11 cellular contexts compared by ENCODE assay signal in genomic region chrX:118519411-118520205, GRCh38. TPM values are rescaled to one million over a fixed set of nuclear protein-coding genes. Genes with fewer than 3 reads are reported as not detected.
DNase-seq lines count a peak whose midpoint lies in the region; ATAC-seq and TF ChIP-seq lines count a peak whose summit lies in the region.
"Had no signal": no experiment of that assay in that cellular context is flagged by ENCODE, and none has a peak within 500 bp of the region (broad histone marks: within the 10 kb centered on the region; RNA-seq: fewer than 3 reads in every experiment).

No MANE protein-coding gene starts in this region.

- H3K4me1 Mint-ChIP-seq in activated T-helper 17 cell treated with anti-CD3 and anti-CD28 coated beads, Interleukin-2, amount 50 U/mL, for 72 hours, result peaks cover 21% of the 10 kb centered on the region

- peak overlapping the region in 1 of 2 donors; percentile 28 for H3K27ac ChIP-seq in left lung

- DNase-seq in AG10803 (ENCODE audit: low read depth) (peak; percentile 60), left lung (no peak), G401 (ENCODE audit: low spot score) (no peak), SHP77 (lab: John Stamatoyannopoulos, UW) (no peak)
- DNase-seq: COR-L47, substantia nigra had no signal

- in situ Hi-C loops in G401 (cut with HindIII; ENCODE audit: low sequenced_read_pairs), result no loop called here

- no peaks in the 10 kb centered on the region for H3K36me3 ChIP-seq in left lung

- intact Hi-C loops in left lung (cut with DNase I), result no loop called here

- H3K4me3 Mint-ChIP-seq in activated T-helper 17 cell treated with anti-CD3 and anti-CD28 coated beads, Interleukin-2, amount 50 U/mL, for 72 hours, result peak overlapping the region; percentile 86
- H3K4me3 Mint-ChIP-seq: dendritic cell treated with granulocyte-macrophage colony-stimulating factor and Interleukin-4, amounts not matched to agents 40 ng/mL and 50 ng/mL, for 4 days had no signal

- H3K36me3 Mint-ChIP-seq in activated T-helper 17 cell treated with anti-CD3 and anti-CD28 coated beads, Interleukin-2, amount 50 U/mL, for 72 hours (ENCODE audit: low read depth), result peaks cover 17% of the 10 kb centered on the region

- no peaks in the 10 kb centered on the region for H3K27me3 Mint-ChIP-seq in activated T-helper 17 cell treated with anti-CD3 and anti-CD28 coated beads, Interleukin-2, amount 50 U/mL, for 72 hours
- H3K27me3 Mint-ChIP-seq: dendritic cell treated with granulocyte-macrophage colony-stimulating factor and Interleukin-4, amounts not matched to agents 40 ng/mL and 50 ng/mL, for 4 days had no signal

- H3K4me1 ChIP-seq in left lung, result peaks cover 0 to 36% of the 10 kb centered on the region in 2 donors

- no peaks in the 10 kb centered on the region for H3K27me3 ChIP-seq in left lung

- ATAC-seq in GM21619 (IDR thresholded peaks at IDR 0.05; ENCODE audit: unreplicated experiment) (peak; percentile 48), left lung (peak; percentile 59), GM21381 (IDR thresholded peaks at IDR 0.05; ENCODE audit: unreplicated experiment) (no peak), GM18867 (IDR thresholded peaks at IDR 0.05; ENCODE audit: unreplicated experiment) (no peak)
- peak; percentile 25 for ATAC-seq in activated T-helper 17 cell treated with anti-CD3 and anti-CD28 coated beads, Interleukin-2, amount 50 U/mL, for 72 hours (replicated peaks)

- TF ChIP-seq CTCF in AG10803 (conservative IDR thresholded peaks at IDR 0.05; ENCODE audit: low read length), result no peak
- TF ChIP-seq CTCF in left lung (IDR thresholded peaks at IDR 0.05), result no peak

- H3K4me3 ChIP-seq in AG10803 (ENCODE audit: low read length) (no peak overlapping the region), left lung (no peak overlapping the region)

- no peak overlapping the region for H3K27ac Mint-ChIP-seq in activated T-helper 17 cell treated with anti-CD3 and anti-CD28 coated beads, Interleukin-2, amount 50 U/mL, for 72 hours
- H3K27ac Mint-ChIP-seq: dendritic cell treated with granulocyte-macrophage colony-stimulating factor and Interleukin-4, amounts not matched to agents 40 ng/mL and 50 ng/mL, for 4 days had no signal

- no peaks in the 10 kb centered on the region for H3K9me3 Mint-ChIP-seq in activated T-helper 17 cell treated with anti-CD3 and anti-CD28 coated beads, Interleukin-2, amount 50 U/mL, for 72 hours

- no peaks in the 10 kb centered on the region for H3K9me3 ChIP-seq in left lung

RNA-seq across cellular contexts. Expression of gene DOCK11, which starts 24.0 kb away (rescaled TPM):
- 10 to 100 TPM; 45.5 to 50.6 TPM for total RNA-seq in activated T-helper 17 cell treated with anti-CD3 and anti-CD28 coated beads, Interleukin-2, amount 50 U/mL, for 72 hours
- 10 to 100 TPM; 35.5 to 36.8 TPM for total RNA-seq in left lung
- 0.88 TPM in 1 of 2 replicates, not detected in the other for total RNA-seq in G401 (2014; rRNA removed; shearing (Covaris generic))

Comparison
In these comparisons a context has a peak if more than half of its experiments do, and no peak if none do; other contexts are left out.
1. ATAC-seq: peak in GM21619 (single experiment), activated T-helper 17 cell treated with anti-CD3 and anti-CD28 coated beads, Interleukin-2, amount 50 U/mL, for 72 hours (single experiment) and left lung (single experiment); none in GM21381 (single experiment) and GM18867 (single experiment).
2. RNA of gene DOCK11, which starts 24.0 kb away (total RNA-seq): 45.5 to 50.6 TPM in activated T-helper 17 cell treated with anti-CD3 and anti-CD28 coated beads, Interleukin-2, amount 50 U/mL, for 72 hours and 35.5 to 36.8 TPM in left lung; 0.88 TPM in G401; every median in the first group is over 10 times any median in the second.